In the genomic region with DNA sequence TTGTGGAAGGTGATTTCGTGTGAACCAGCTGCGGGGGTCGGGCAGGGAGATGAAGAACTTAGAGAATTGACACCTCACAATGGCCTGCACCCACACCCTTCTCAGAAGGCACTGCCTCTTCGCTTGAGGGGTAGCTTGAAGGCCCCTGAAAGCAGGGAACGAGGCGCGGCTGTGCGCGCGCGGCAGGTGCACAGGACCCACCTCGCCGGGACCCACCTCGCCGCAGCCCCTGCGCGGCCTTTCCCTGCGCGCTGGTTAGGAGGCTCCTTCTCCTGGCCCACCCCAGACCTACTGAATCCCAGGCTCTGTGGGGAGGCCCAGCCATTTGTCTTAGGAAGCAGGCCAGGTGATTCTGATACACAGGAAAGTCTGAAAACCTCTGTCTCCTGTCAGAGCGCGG, we compare ENCODE assay signal across 26 cellular contexts. TPM values are rescaled to one million over a fixed set of nuclear protein-coding genes. Genes with fewer than 3 reads are reported as not detected.
DNase-seq lines count a peak whose midpoint lies in the region; ATAC-seq and TF ChIP-seq lines count a peak whose summit lies in the region.
"Had no signal": no experiment of that assay in that cellular context is flagged by ENCODE, and none has a peak within 500 bp of the region (broad histone marks: within the 10 kb centered on the region; RNA-seq: fewer than 3 reads in every experiment).

No MANE protein-coding gene starts in this region.

- H3K27ac Mint-ChIP-seq in activated CD4-positive, alpha-beta T cell treated with anti-CD3 and anti-CD28 coated beads, Interleukin-2, amount 10 ng/mL, durations not matched to agents 24 days and 14 days, result no peak overlapping the region
- no peak overlapping the region for H3K27ac Mint-ChIP-seq in activated CD4-positive, alpha-beta T cell treated with anti-CD3 and anti-CD28 coated beads, Interleukin-2, amount 10 ng/mL, durations not matched to agents 7 days and 5 days
- H3K27ac Mint-ChIP-seq in neural crest cell (ENCODE audit: unreplicated experiment), result peak overlapping the region; percentile 58
- H3K27ac Mint-ChIP-seq in CD4-positive, alpha-beta T cell, result no peak overlapping the region
- H3K27ac Mint-ChIP-seq: CD4-positive, alpha-beta memory T cell; CD8-positive, alpha-beta memory T cell had no signal

- H3K27ac ChIP-seq in parathyroid adenoma (peak overlapping the region; percentile 80), mammary epithelial cell (ENCODE audit: insufficient read depth, low read depth, low read length) (no peak overlapping the region)
- H3K27ac ChIP-seq in CD4-positive, alpha-beta T cell (ENCODE audit: low read depth, low read length), result no peak overlapping the region
- H3K27ac ChIP-seq: 22Rv1, A549, BLaER1, C4-2B had no signal

- H3K79me2 ChIP-seq in parathyroid adenoma (no peaks in the 10 kb centered on the region), mammary epithelial cell (ENCODE audit: insufficient read depth, low read length) (no peaks in the 10 kb centered on the region)

- H3K9ac ChIP-seq in parathyroid adenoma, result no peak overlapping the region
- H3K9ac ChIP-seq in mammary epithelial cell (ENCODE audit: insufficient read depth, low read length), result no peak overlapping the region
- H3K9ac ChIP-seq: BLaER1 had no signal

- dilution Hi-C loops in mammary epithelial cell (cut with HindIII; ENCODE audit: low sequenced_read_pairs), result no loop called here

- intact Hi-C loops in activated CD4-positive, alpha-beta T cell treated with anti-CD3 and anti-CD28 coated beads, Interleukin-2, amount 10 ng/mL, durations not matched to agents 24 days and 14 days (cut with micrococcal nuclease), result no loop called here
- intact Hi-C loops in CD4-positive, alpha-beta T cell (cut with DNase I, micrococcal nuclease), result no loop called here
- intact Hi-C loops in mammary epithelial cell (cut with micrococcal nuclease), result no loop called here

- no peak overlapping the region for H3K4me2 ChIP-seq in parathyroid adenoma (ENCODE audit: low read length)
- no peak overlapping the region for H3K4me2 ChIP-seq in mammary epithelial cell (ENCODE audit: insufficient read depth, low read depth, low read length)
- H3K4me2 ChIP-seq: A549 had no signal

- H2AFZ ChIP-seq in parathyroid adenoma (no peak overlapping the region), mammary epithelial cell (ENCODE audit: low read depth, low read length) (no peak overlapping the region)

- no peak for TF ChIP-seq CTCF in neural crest cell (conservative IDR thresholded peaks at IDR 0.05)
- TF ChIP-seq CTCF in parathyroid adenoma (IDR thresholded peaks at IDR 0.05), result no peak
- TF ChIP-seq CTCF in CD4-positive, alpha-beta T cell (IDR thresholded peaks at IDR 0.05), result no peak
- no peak for TF ChIP-seq CTCF in mammary epithelial cell (conservative IDR thresholded peaks at IDR 0.05 in 1 of 2, IDR thresholded peaks at IDR 0.05 in 1 of 2; ENCODE audit: extremely low read depth in 1 of 2, insufficient read depth in 1 of 2, low read depth in 1 of 2, low read length in 2 of 2)

- no peaks in the 10 kb centered on the region for H3K36me3 Mint-ChIP-seq in activated CD4-positive, alpha-beta T cell treated with anti-CD3 and anti-CD28 coated beads, Interleukin-2, amount 10 ng/mL, durations not matched to agents 24 days and 14 days (ENCODE audit: low read depth)
- no peaks in the 10 kb centered on the region for H3K36me3 Mint-ChIP-seq in activated CD4-positive, alpha-beta T cell treated with anti-CD3 and anti-CD28 coated beads, Interleukin-2, amount 10 ng/mL, durations not matched to agents 7 days and 5 days (ENCODE audit: low read depth)
- H3K36me3 Mint-ChIP-seq in neural crest cell (ENCODE audit: low read depth), result no peaks in the 10 kb centered on the region
- H3K36me3 Mint-ChIP-seq in CD4-positive, alpha-beta T cell (ENCODE audit: low read depth), result no peaks in the 10 kb centered on the region
- H3K36me3 Mint-ChIP-seq: CD4-positive, alpha-beta memory T cell; CD8-positive, alpha-beta memory T cell had no signal

- H3K4me1 ChIP-seq in parathyroid adenoma (peaks cover 8% of the 10 kb centered on the region), mammary epithelial cell (ENCODE audit: insufficient read depth, low read length) (no peaks in the 10 kb centered on the region)
- H3K4me1 ChIP-seq: BE2C had no signal

- H3K36me3 ChIP-seq in H7 (replicated peaks; ENCODE audit: control insufficient read depth, insufficient read depth, low read length), result no peaks in the 10 kb centered on the region
- H3K36me3 ChIP-seq in parathyroid adenoma (ENCODE audit: control insufficient read depth, insufficient read depth, low read length), result no peaks in the 10 kb centered on the region
- H3K36me3 ChIP-seq in mammary epithelial cell (ENCODE audit: insufficient read depth, low read length), result no peaks in the 10 kb centered on the region
- H3K36me3 ChIP-seq: BE2C, BLaER1 had no signal

- ATAC-seq in CD4-positive, alpha-beta T cell (ENCODE audit: poor library complexity), result no peak
- ATAC-seq: A549, GM12878 had no signal

- H3K9me3 Mint-ChIP-seq in activated CD4-positive, alpha-beta T cell treated with anti-CD3 and anti-CD28 coated beads, Interleukin-2, amount 10 ng/mL, durations not matched to agents 24 days and 14 days, result peaks cover 3% of the 10 kb centered on the region
- no peaks in the 10 kb centered on the region for H3K9me3 Mint-ChIP-seq in activated CD4-positive, alpha-beta T cell treated with anti-CD3 and anti-CD28 coated beads, Interleukin-2, amount 10 ng/mL, durations not matched to agents 7 days and 5 days
- peaks cover 3% of the 10 kb centered on the region for H3K9me3 Mint-ChIP-seq in neural crest cell
- H3K9me3 Mint-ChIP-seq in CD4-positive, alpha-beta T cell, result no peaks in the 10 kb centered on the region
- H3K9me3 Mint-ChIP-seq: CD4-positive, alpha-beta memory T cell had no signal

- H3K4me1 Mint-ChIP-seq in activated CD4-positive, alpha-beta T cell treated with anti-CD3 and anti-CD28 coated beads, Interleukin-2, amount 10 ng/mL, durations not matched to agents 24 days and 14 days, result no peaks in the 10 kb centered on the region
- H3K4me1 Mint-ChIP-seq in activated CD4-positive, alpha-beta T cell treated with anti-CD3 and anti-CD28 coated beads, Interleukin-2, amount 10 ng/mL, durations not matched to agents 7 days and 5 days, result no peaks in the 10 kb centered on the region
- H3K4me1 Mint-ChIP-seq in neural crest cell, result no peaks in the 10 kb centered on the region
- no peaks in the 10 kb centered on the region for H3K4me1 Mint-ChIP-seq in CD4-positive, alpha-beta T cell (ENCODE audit: low read depth)
- H3K4me1 Mint-ChIP-seq: CD8-positive, alpha-beta memory T cell had no signal

- 87% methylated on average over 9 of the region's 21 CpGs for WGBS in mammary epithelial cell (ENCODE audit: low coverage, missing lambda C conversion rate)

- H3K27me3 Mint-ChIP-seq in activated CD4-positive, alpha-beta T cell treated with anti-CD3 and anti-CD28 coated beads, Interleukin-2, amount 10 ng/mL, durations not matched to agents 24 days and 14 days, result peaks cover 4% of the 10 kb centered on the region
- no peaks in the 10 kb centered on the region for H3K27me3 Mint-ChIP-seq in activated CD4-positive, alpha-beta T cell treated with anti-CD3 and anti-CD28 coated beads, Interleukin-2, amount 10 ng/mL, durations not matched to agents 7 days and 5 days
- H3K27me3 Mint-ChIP-seq in neural crest cell (ENCODE audit: low read depth), result no peaks in the 10 kb centered on the region
- no peaks in the 10 kb centered on the region for H3K27me3 Mint-ChIP-seq in CD4-positive, alpha-beta T cell
- H3K27me3 Mint-ChIP-seq: CD4-positive, alpha-beta memory T cell had no signal

- H4K20me1 ChIP-seq in mammary epithelial cell (ENCODE audit: insufficient read depth, low read length), result no peaks in the 10 kb centered on the region
- H4K20me1 ChIP-seq: BLaER1 had no signal

- POLR2A ChIA-PET in activated CD4-positive, alpha-beta T cell treated with anti-CD3 and anti-CD28 coated beads, Interleukin-2, amount 10 ng/mL, durations not matched to agents 7 days and 5 days (lab: Charles Lee), result no interaction called here
- POLR2A ChIA-PET in CD4-positive, alpha-beta T cell (lab: Charles Lee), result no interaction called here

- CTCF ChIA-PET in activated CD4-positive, alpha-beta T cell treated with anti-CD3 and anti-CD28 coated beads, Interleukin-2, amount 10 ng/mL, durations not matched to agents 7 days and 5 days (lab: Charles Lee), result no interaction called here
- CTCF ChIA-PET in CD4-positive, alpha-beta T cell (lab: Charles Lee), result no interaction called here
- CTCF ChIA-PET in mammary epithelial cell (lab: Charles Lee; ENCODE audit: low non-redundant PET), result no interaction called here

- H3K9me3 ChIP-seq in parathyroid adenoma (ENCODE audit: control insufficient read depth, low read length), result no peaks in the 10 kb centered on the region
- no peaks in the 10 kb centered on the region for H3K9me3 ChIP-seq in CD4-positive, alpha-beta T cell (ENCODE audit: control insufficient read depth, low read length)
- H3K9me3 ChIP-seq in mammary epithelial cell (replicated peaks; ENCODE audit: insufficient read depth, low read length), result peaks cover 30% of the 10 kb centered on the region
- H3K9me3 ChIP-seq: A549, BE2C, BLaER1 had no signal

- no peak overlapping the region for H3K4me3 Mint-ChIP-seq in activated CD4-positive, alpha-beta T cell treated with anti-CD3 and anti-CD28 coated beads, Interleukin-2, amount 10 ng/mL, durations not matched to agents 24 days and 14 days
- H3K4me3 Mint-ChIP-seq in activated CD4-positive, alpha-beta T cell treated with anti-CD3 and anti-CD28 coated beads, Interleukin-2, amount 10 ng/mL, durations not matched to agents 7 days and 5 days, result no peak overlapping the region
- no peak overlapping the region for H3K4me3 Mint-ChIP-seq in neural crest cell
- H3K4me3 Mint-ChIP-seq in CD4-positive, alpha-beta T cell, result no peak overlapping the region
- H3K4me3 Mint-ChIP-seq: CD4-positive, alpha-beta memory T cell; CD8-positive, alpha-beta memory T cell had no signal

- BruUV-seq in mammary epithelial cell (replicated peaks; lab: Mats Ljungman, UMichigan), result no TSS peak

- H3K4me3 ChIP-seq in H7 (ENCODE audit: insufficient read depth, low read depth, low read length) (no peak overlapping the region), parathyroid adenoma (ENCODE audit: low read depth, low read length) (no peak overlapping the region), mammary epithelial cell (replicated peaks in 1 of 3; ENCODE audit: insufficient read depth in 1 of 3, low read depth in 2 of 3, low read length in 3 of 3) (no peak overlapping the region)
- H3K4me3 ChIP-seq: A549, BLaER1, GM12878 had no signal

- H3K27me3 ChIP-seq in H7 (ENCODE audit: control insufficient read depth, insufficient read depth, low read length) (no peaks in the 10 kb centered on the region), parathyroid adenoma (ENCODE audit: control insufficient read depth, insufficient read depth, low read length) (no peaks in the 10 kb centered on the region), mammary epithelial cell (ENCODE audit: insufficient read depth, low read length) (no peaks in the 10 kb centered on the region)
- H3K27me3 ChIP-seq in CD4-positive, alpha-beta T cell (ENCODE audit: control insufficient read depth, insufficient read depth, low read length), result no peaks in the 10 kb centered on the region
- H3K27me3 ChIP-seq: BE2C, BLaER1 had no signal

- peak; percentile 50 for DNase-seq in activated CD4-positive, alpha-beta T cell treated with anti-CD3 and anti-CD28 coated beads, Interleukin-2, amount 10 ng/mL, durations not matched to agents 24 days and 14 days
- DNase-seq in activated CD4-positive, alpha-beta T cell treated with anti-CD3 and anti-CD28 coated beads, Interleukin-2, amount 10 ng/mL, durations not matched to agents 7 days and 5 days, result no peak
- peak; percentile 34 for DNase-seq in H7
- DNase-seq in neural crest cell (ENCODE audit: low read depth, low spot score), result no peak
- DNase-seq in CD4-positive, alpha-beta T cell, result no peak
- no peak for DNase-seq in T-helper 9 cell
- no peak for DNase-seq in mammary epithelial cell
- DNase-seq: ACHN; BE2C; CD4-positive, alpha-beta memory T cell; CD8-positive, alpha-beta memory T cell; COR-L47; DMS 273 treated with DMSO at 0.1 percent for 48 hours; DMS153; DMS53; DMS79; DND-41; EL; GDM1 had no signal

- in situ Hi-C loops in mammary epithelial cell (cut with MboI; ENCODE audit: low sequenced_read_pairs in 2 of 2), result no loop called here

RNA-seq across cellular contexts. Expression of a gene that starts 46.2 kb away (rescaled TPM):
- 42.7 and 48.0 TPM in 2 replicates for total RNA-seq in activated CD4-positive, alpha-beta T cell treated with anti-CD3 and anti-CD28 coated beads, Interleukin-2, amount 10 ng/mL, durations not matched to agents 24 days and 14 days
- 10 to 100 TPM; 57.9 to 62.4 TPM for total RNA-seq in activated CD4-positive, alpha-beta T cell treated with anti-CD3 and anti-CD28 coated beads, Interleukin-2, amount 10 ng/mL, durations not matched to agents 7 days and 5 days
- 1.4 and 2.0 TPM in 2 replicates for total RNA-seq in H7 (2014; rRNA removed; shearing (Covaris generic))
- total RNA-seq in neural crest cell (4.9 and 6.8 TPM in 2 replicates), mammary epithelial cell (1 to 10 TPM in 1 of 2 donors, not detected in 1; 6.5 TPM)
- 10 to 100 TPM; 30.0 to 30.4 TPM for total RNA-seq in CD4-positive, alpha-beta T cell
- polyA plus RNA-seq in mammary epithelial cell, result not detected
- not detected for polyA minus RNA-seq in mammary epithelial cell
- total RNA-seq: A172 had no signal

Comparison
In these comparisons a context has a peak if more than half of its experiments do, and no peak if none do; other contexts are left out.
1. DNase-seq: peak in activated CD4-positive, alpha-beta T cell treated with anti-CD3 and anti-CD28 coated beads, Interleukin-2, amount 10 ng/mL, durations not matched to agents 24 days and 14 days (single experiment) and H7 (single experiment); none in activated CD4-positive, alpha-beta T cell treated with anti-CD3 and anti-CD28 coated beads, Interleukin-2, amount 10 ng/mL, durations not matched to agents 7 days and 5 days (single experiment), neural crest cell (single experiment), CD4-positive, alpha-beta T cell (0 of 10), T-helper 9 cell (single experiment) and mammary epithelial cell (single experiment).